ENCODE assay signal across 21 cellular contexts in genomic region chr1:27690205-27690604, GRCh38. TPM values are rescaled to one million over a fixed set of nuclear protein-coding genes. Genes with fewer than 3 reads are reported as not detected.
DNase-seq lines count a peak whose midpoint lies in the region; ATAC-seq, FAIRE-seq and TF ChIP-seq lines count a peak whose summit lies in the region.
"Had no signal": no experiment of that assay in that cellular context is flagged by ENCODE, and none has a peak within 500 bp of the region (broad histone marks: within the 10 kb centered on the region; RNA-seq: fewer than 3 reads in every experiment).

No MANE protein-coding gene starts in this region.

- intact Hi-C loops in activated CD4-positive, alpha-beta T cell treated with anti-CD3 and anti-CD28 coated beads for 36 hours (cut with DNase I, micrococcal nuclease) = no loop called here

- H3K79me2 ChIP-seq in GM23338 (replicated peaks; ENCODE audit: insufficient read depth) (no peaks in the 10 kb centered on the region), trophoblast cell (ENCODE audit: control insufficient read depth, insufficient read depth, low read length, poor library complexity) (peaks cover under 1% of the 10 kb centered on the region)

- H2BK120ac ChIP-seq in trophoblast cell (ENCODE audit: insufficient read depth, low read length, poor library complexity) = no peak overlapping the region

- H3K14ac ChIP-seq in trophoblast cell (ENCODE audit: low read length) = no peak overlapping the region

- no CpG with 5 or more reads among the region's 2 CpGs for WGBS in trophoblast cell (ENCODE audit: extremely low coverage, insufficient coverage, insufficient read length)

- no peak overlapping the region for H3K27ac Mint-ChIP-seq in activated CD4-positive, alpha-beta T cell treated with anti-CD3 and anti-CD28 coated beads for 36 hours
- H3K27ac Mint-ChIP-seq in GM23338 (0 out of 2 replicates have a peak overlapping the region, but pooled peaks have one; percentile 6), WTC11 (0 out of 2 replicates have a peak overlapping the region, but pooled peaks have one; percentile 2), osteocyte (ENCODE audit: unreplicated experiment) (peak overlapping the region; percentile 67)
- H3K27ac Mint-ChIP-seq: activated B cell treated with CpG ODN at 0.5 μM for 24 hours; activated naive CD4-positive, alpha-beta T cell treated with anti-CD3 and anti-CD28 coated beads, Interleukin-2, amount 50 U/mL, for 24 hours had no signal

- H2AK5ac ChIP-seq in trophoblast cell (ENCODE audit: low read length) = no peak overlapping the region

- no peak for DNase-seq in activated CD4-positive, alpha-beta T cell treated with anti-CD3 and anti-CD28 coated beads for 36 hours
- DNase-seq in activated CD4-positive, alpha-beta T cell treated with anti-CD3 and anti-CD28 coated beads for 1 hour = no peak
- peak; percentile 52 for DNase-seq in GM23338 (ENCODE audit: low spot score)
- no peak for DNase-seq in WTC11 (ENCODE audit: low spot score)
- DNase-seq in osteocyte (ENCODE audit: extremely low spot score, unreplicated experiment) = no peak
- no peak for DNase-seq in trophoblast cell
- DNase-seq in H54 (ENCODE audit: insufficient read length, low spot score) = no peak
- no peak for DNase-seq in GM13976 (ENCODE audit: low spot score)
- DNase-seq: activated B cell treated with CpG ODN at 0.5 μM for 24 hours, DMS 273 treated with DMSO at 0.1 percent for 48 hours, GF-D8, left lung, NCI-H1694, NCI-H226, small intestine, thyroid gland had no signal

- H3K9me2 ChIP-seq in GM23338 (ENCODE audit: insufficient read depth) = no peaks in the 10 kb centered on the region

- no peaks in the 10 kb centered on the region for H3K36me3 ChIP-seq in GM23338 (ENCODE audit: insufficient read depth)
- H3K36me3 ChIP-seq in trophoblast cell (ENCODE audit: control insufficient read depth in 1 of 2, insufficient read depth in 2 of 2, low read length in 2 of 2) = no peaks in the 10 kb centered on the region
- H3K36me3 ChIP-seq: brain microvascular endothelial cell, left lung, thyroid gland had no signal

- H3K4me3 Mint-ChIP-seq in activated CD4-positive, alpha-beta T cell treated with anti-CD3 and anti-CD28 coated beads for 36 hours = no peak overlapping the region
- no peak overlapping the region for H3K4me3 Mint-ChIP-seq in GM23338
- H3K4me3 Mint-ChIP-seq in WTC11 = no peak overlapping the region
- H3K4me3 Mint-ChIP-seq in osteocyte (ENCODE audit: unreplicated experiment) = no peak overlapping the region
- H3K4me3 Mint-ChIP-seq: activated B cell treated with CpG ODN at 0.5 μM for 24 hours; activated naive CD4-positive, alpha-beta T cell treated with anti-CD3 and anti-CD28 coated beads, Interleukin-2, amount 50 U/mL, for 24 hours had no signal

- H3K4me1 ChIP-seq in GM23338 (ENCODE audit: insufficient read depth) = peaks cover 6% of the 10 kb centered on the region
- H3K4me1 ChIP-seq in trophoblast cell (ENCODE audit: control insufficient read depth in 1 of 2, insufficient read depth in 2 of 2, low read length in 2 of 2) = peaks cover 14 to 21% of the 10 kb centered on the region in 2 experiments
- H3K4me1 ChIP-seq: left lung, thyroid gland had no signal

- H3K27me3 ChIP-seq in GM23338 (ENCODE audit: insufficient read depth) (no peaks in the 10 kb centered on the region), trophoblast cell (ENCODE audit: insufficient read depth, low read length) (no peaks in the 10 kb centered on the region)
- H3K27me3 ChIP-seq: brain microvascular endothelial cell, left lung, thyroid gland had no signal

- H3K79me1 ChIP-seq in trophoblast cell (ENCODE audit: low read length) = peaks cover 9% of the 10 kb centered on the region

- no peaks in the 10 kb centered on the region for H3F3A ChIP-seq in GM23338 (replicated peaks; ENCODE audit: low read depth)

- H3K9me3 Mint-ChIP-seq in activated CD4-positive, alpha-beta T cell treated with anti-CD3 and anti-CD28 coated beads for 36 hours (ENCODE audit: low read depth) = no peaks in the 10 kb centered on the region
- H3K9me3 Mint-ChIP-seq in GM23338 (peaks cover 22% of the 10 kb centered on the region; the same call in 2 of the 3 replicates), WTC11 (peaks cover 31% of the 10 kb centered on the region), osteocyte (ENCODE audit: unreplicated experiment) (peaks cover 3% of the 10 kb centered on the region)
- H3K9me3 Mint-ChIP-seq: activated B cell treated with CpG ODN at 0.5 μM for 24 hours; activated naive CD4-positive, alpha-beta T cell treated with anti-CD3 and anti-CD28 coated beads, Interleukin-2, amount 50 U/mL, for 24 hours had no signal

- no peak overlapping the region for H3K4ac ChIP-seq in trophoblast cell (ENCODE audit: low read depth, low read length)

- CTCF ChIA-PET in activated CD4-positive, alpha-beta T cell treated with anti-CD3 and anti-CD28 coated beads for 36 hours (lab: Charles Lee) = no interaction called here
- CTCF ChIA-PET in WTC11 (lab: Charles Lee) = interaction anchor here (4.0 kb wide), 1 partner anchor 21 kb away, joined by 24 read pairs; no protein-coding TSS in a partner anchor

- in situ Hi-C loops in GM13976 (cut with MboI; ENCODE audit: low sequenced_read_pairs, unreplicated experiment) = no loop called here

- no peak overlapping the region for H3K23ac ChIP-seq in trophoblast cell (ENCODE audit: low read length)

- H4K12ac ChIP-seq in trophoblast cell (ENCODE audit: low read depth, low read length) = no peak overlapping the region

- H3K9ac ChIP-seq in trophoblast cell (ENCODE audit: low read length) = no peak overlapping the region

- peaks cover 4% of the 10 kb centered on the region for H3K9me3 ChIP-seq in trophoblast cell (ENCODE audit: insufficient read depth, low read depth, low read length)
- H3K9me3 ChIP-seq: left lung, thyroid gland had no signal

- H4K20me1 ChIP-seq in GM23338 (replicated peaks; ENCODE audit: insufficient read depth) = no peaks in the 10 kb centered on the region

- 0 out of 2 replicates have a peak overlapping the region, but pooled peaks have one; percentile 3 for H3K27ac ChIP-seq in GM23338 (ENCODE audit: low read depth)
- no peak overlapping the region for H3K27ac ChIP-seq in trophoblast cell (ENCODE audit: low read depth, low read length)
- H3K27ac ChIP-seq: 22Rv1, brain microvascular endothelial cell, thyroid gland had no signal

- no peak for FAIRE-seq in H54 (lab: Jason Lieb, UNC)
- FAIRE-seq: frontal cortex, small intestine had no signal

- H4K91ac ChIP-seq in trophoblast cell (ENCODE audit: low read depth, low read length) = no peak overlapping the region

- H2BK12ac ChIP-seq in trophoblast cell (ENCODE audit: low read length) = no peak overlapping the region

- TF ChIP-seq POLR2A in H54 (IDR thresholded peaks at IDR 0.05; ENCODE audit: low read depth, low read length) = no peak

- H3K27me3 Mint-ChIP-seq in activated CD4-positive, alpha-beta T cell treated with anti-CD3 and anti-CD28 coated beads for 36 hours = peaks cover 2% of the 10 kb centered on the region
- H3K27me3 Mint-ChIP-seq in GM23338 (ENCODE audit: insufficient read depth, low read depth, poor library complexity) (peaks cover 7% of the 10 kb centered on the region), WTC11 (ENCODE audit: low read depth) (peaks cover 3% of the 10 kb centered on the region; the same call in 1 of the 2 replicates), osteocyte (ENCODE audit: unreplicated experiment) (peaks cover 41% of the 10 kb centered on the region)
- H3K27me3 Mint-ChIP-seq: activated naive CD4-positive, alpha-beta T cell treated with anti-CD3 and anti-CD28 coated beads, Interleukin-2, amount 50 U/mL, for 24 hours had no signal

- H3K4me2 ChIP-seq in GM23338 (peak overlapping the region; percentile 36; the same call in 1 of the 2 replicates), trophoblast cell (ENCODE audit: low read length) (no peak overlapping the region)

- no peak overlapping the region for H3K18ac ChIP-seq in trophoblast cell (ENCODE audit: low read length)

- H3K4me3 ChIP-seq in GM23338 (no peak overlapping the region), trophoblast cell (ENCODE audit: low read depth, low read length) (no peak overlapping the region)
- H3K4me3 ChIP-seq: left lung, thyroid gland had no signal

- POLR2A ChIA-PET in activated CD4-positive, alpha-beta T cell treated with anti-CD3 and anti-CD28 coated beads for 36 hours (lab: Charles Lee) = interaction anchor here (0.5 kb wide), 1 partner anchor 244 kb away, joined by 7 read pairs; the partner anchor contains the start of gene SMPDL3B
- POLR2A ChIA-PET in WTC11 (lab: Charles Lee) = no interaction called here

- H3K36me3 Mint-ChIP-seq in activated CD4-positive, alpha-beta T cell treated with anti-CD3 and anti-CD28 coated beads for 36 hours (ENCODE audit: low read depth) = no peaks in the 10 kb centered on the region
- H3K36me3 Mint-ChIP-seq in GM23338 (ENCODE audit: low read depth) (peaks cover 7% of the 10 kb centered on the region), WTC11 (peaks cover 14% of the 10 kb centered on the region), osteocyte (ENCODE audit: unreplicated experiment) (no peaks in the 10 kb centered on the region)
- H3K36me3 Mint-ChIP-seq: activated naive CD4-positive, alpha-beta T cell treated with anti-CD3 and anti-CD28 coated beads, Interleukin-2, amount 50 U/mL, for 24 hours had no signal

- TF ChIP-seq CTCF in GM23338 (conservative IDR thresholded peaks at IDR 0.05; ENCODE audit: low read depth in 2 of 2) (no peak), WTC11 (IDR thresholded peaks at IDR 0.05) (no peak), osteocyte (IDR thresholded peaks at IDR 0.05) (no peak), GM13976 (IDR thresholded peaks at IDR 0.05; ENCODE audit: borderline replicate concordance, control extremely low read depth, extremely low read depth, insufficient read depth, missing control alignments) (no peak)

- peak; percentile 45 for ATAC-seq in activated CD4-positive, alpha-beta T cell treated with anti-CD3 and anti-CD28 coated beads for 36 hours
- ATAC-seq in GM23338 (peak; percentile 55), WTC11 (no peak)

- H4K8ac ChIP-seq in trophoblast cell (ENCODE audit: low read depth, low read length) = no peak overlapping the region

- peak overlapping the region; percentile 35; the same call in 1 of the 2 replicates for H2AFZ ChIP-seq in GM23338
- no peak overlapping the region for H2AFZ ChIP-seq in trophoblast cell (ENCODE audit: insufficient read depth, low read length, poor library complexity)

- peaks cover 14% of the 10 kb centered on the region for H3K4me1 Mint-ChIP-seq in activated CD4-positive, alpha-beta T cell treated with anti-CD3 and anti-CD28 coated beads for 36 hours
- H3K4me1 Mint-ChIP-seq in GM23338 = peaks cover 13% of the 10 kb centered on the region
- peaks cover 24% of the 10 kb centered on the region for H3K4me1 Mint-ChIP-seq in WTC11
- H3K4me1 Mint-ChIP-seq in osteocyte (ENCODE audit: unreplicated experiment) = peaks cover 13% of the 10 kb centered on the region
- H3K4me1 Mint-ChIP-seq: activated naive CD4-positive, alpha-beta T cell treated with anti-CD3 and anti-CD28 coated beads, Interleukin-2, amount 50 U/mL, for 24 hours had no signal

- H2BK5ac ChIP-seq in trophoblast cell (ENCODE audit: low read depth, low read length, poor library complexity) = no peak overlapping the region

RNA-seq across cellular contexts. Expression of gene IFI6, which starts 18.2 kb away (rescaled TPM):
- 10 to 100 TPM; 41.8 to 62.5 TPM for total RNA-seq in activated CD4-positive, alpha-beta T cell treated with anti-CD3 and anti-CD28 coated beads for 36 hours
- 6.3 and 9.4 TPM in 2 replicates for total RNA-seq in GM23338 (2014; rRNA removed; shearing (Covaris generic))
- polyA plus RNA-seq in GM23338 (2016; fragmentation: Nextera tagmentation; extraction: Ambion mirVana) = 15.6 and 16.0 TPM in 2 replicates
- total RNA-seq in WTC11 (2021) (4.5 to 9.4 TPM (median 6.4 TPM) in 3 replicates), osteocyte (49.5 and 54.1 TPM in 2 replicates)
- polyA plus RNA-seq in trophoblast cell (2013) = 107 and 108 TPM in 2 replicates

RNA-seq across cellular contexts. Expression of gene FAM76A, which starts 35.6 kb away (rescaled TPM):
- total RNA-seq in activated CD4-positive, alpha-beta T cell treated with anti-CD3 and anti-CD28 coated beads for 36 hours = 1 to 10 TPM; 7.4 to 8.1 TPM
- 12.5 and 22.6 TPM in 2 replicates for total RNA-seq in GM23338 (2014; rRNA removed; shearing (Covaris generic))
- 12.7 and 13.8 TPM in 2 replicates for polyA plus RNA-seq in GM23338 (2016; fragmentation: Nextera tagmentation; extraction: Ambion mirVana)
- total RNA-seq in WTC11 (2021) (12.5 to 14.5 TPM (median 12.8 TPM) in 3 replicates), osteocyte (12.7 and 15.5 TPM in 2 replicates)
- 14.8 and 16.1 TPM in 2 replicates for polyA plus RNA-seq in trophoblast cell (2013)

RNA-seq across cellular contexts. Expression of gene FGR, which starts 55.2 kb away (rescaled TPM):
- total RNA-seq in activated CD4-positive, alpha-beta T cell treated with anti-CD3 and anti-CD28 coated beads for 36 hours = under 1 TPM in 1 of 2 experiments, not detected in 1; 0.11 TPM
- total RNA-seq in GM23338 (2014; rRNA removed; shearing (Covaris generic)) = 0.16 and 0.56 TPM in 2 replicates
- polyA plus RNA-seq in GM23338 (2016; fragmentation: Nextera tagmentation; extraction: Ambion mirVana) = 0.42 and 0.53 TPM in 2 replicates
- total RNA-seq in WTC11 (2021) (0.30 to 0.77 TPM (median 0.46 TPM) in 3 replicates), osteocyte (not detected in 2 replicates)
- polyA plus RNA-seq in trophoblast cell (2013) = 0.04 TPM in 1 of 2 replicates, not detected in the other
- polyA plus RNA-seq: BJ had no signal
